ENCODE assay signal across 1 cellular context in genomic region chr10:78931333-78932083, GRCh38.
TF ChIP-seq lines count a peak whose summit lies in the region.

No MANE protein-coding gene starts in this region.

TF ChIP-seq in K562, 482 proteins besides CTCF, POLR2A, EP300 and RAD21 (continued from another document):
- no peak for TF ChIP-seq PREB (CRISPR knock-in tag; IDR thresholded peaks at IDR 0.05)
- TF ChIP-seq U2AF2 (optimal IDR thresholded peaks at IDR 0.05; ENCODE audit: low read depth, low read length): no peak
- TF ChIP-seq ID3 (CRISPR knock-in tag; IDR thresholded peaks at IDR 0.05): no peak
- TF ChIP-seq ID3 (tag; IDR thresholded peaks at IDR 0.05): no peak
- TF ChIP-seq STAT5A (IDR thresholded peaks at IDR 0.05; ENCODE audit: borderline replicate concordance, low read length): no peak
- no peak for TF ChIP-seq SOX6 (IDR thresholded peaks at IDR 0.05)
- no peak for TF ChIP-seq ZNF224 (CRISPR knock-in tag; IDR thresholded peaks at IDR 0.05)
- no peak for TF ChIP-seq CEBPB (tag; IDR thresholded peaks at IDR 0.05)
- TF ChIP-seq C11orf30 (IDR thresholded peaks at IDR 0.05; ENCODE audit: low read depth): no peak
- TF ChIP-seq ERF (CRISPR knock-in tag; IDR thresholded peaks at IDR 0.05): no peak
TF ChIP-seq in K562: peak in this region for 0.
